Comparison of ENCODE assay signal across 1 cellular context in the genomic region with DNA sequence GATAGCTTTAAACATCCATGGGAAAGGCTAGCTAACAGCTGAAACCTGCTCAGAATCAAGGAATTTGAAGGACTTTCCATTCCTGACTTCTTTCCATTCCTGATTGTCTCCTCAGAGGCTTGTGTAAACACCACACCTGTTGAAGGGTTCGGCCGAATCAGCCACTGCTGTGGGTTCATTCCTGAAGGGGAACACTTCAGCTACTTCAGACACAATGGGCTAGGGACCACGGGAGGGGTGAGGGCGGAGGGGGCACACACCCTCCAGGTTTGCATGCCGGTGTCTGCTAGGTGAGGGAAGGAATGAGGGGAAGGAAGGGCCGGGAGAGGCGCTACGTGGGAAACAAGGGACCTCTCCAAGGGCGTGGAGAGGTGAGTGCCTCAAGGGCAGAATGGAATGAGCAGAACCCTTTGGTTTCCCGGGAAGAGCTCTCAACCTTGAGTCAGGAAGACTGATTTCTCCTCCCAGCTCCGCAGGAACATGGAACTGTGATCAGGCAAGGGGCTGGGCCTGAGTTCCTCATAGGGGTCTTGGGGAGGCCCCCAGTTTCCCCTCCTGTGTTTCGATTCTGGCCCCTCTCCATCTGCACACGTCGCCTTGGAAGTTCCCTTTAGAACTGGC.
TF ChIP-seq lines count a peak whose summit lies in the region.

No MANE protein-coding gene starts in this region.

TF ChIP-seq in WTC11, 78 proteins besides CTCF, POLR2A, EP300 and RAD21 (continued from another document):
- TF ChIP-seq ZNF512 (CRISPR knock-in tag; IDR thresholded peaks at IDR 0.05; ENCODE audit: borderline replicate concordance) (no peak), PRRX2 (CRISPR knock-in tag; IDR thresholded peaks at IDR 0.05) (no peak), JAZF1 (CRISPR knock-in tag; IDR thresholded peaks at IDR 0.05) (no peak), USF1 (CRISPR knock-in tag; IDR thresholded peaks at IDR 0.05) (no peak), ARID4B (CRISPR knock-in tag; IDR thresholded peaks at IDR 0.05; ENCODE audit: borderline replicate concordance) (no peak), TP53 (CRISPR knock-in tag; IDR thresholded peaks at IDR 0.05) (no peak), ZNF232 (CRISPR knock-in tag; IDR thresholded peaks at IDR 0.05) (no peak)
- TF ChIP-seq, protein P1, sequence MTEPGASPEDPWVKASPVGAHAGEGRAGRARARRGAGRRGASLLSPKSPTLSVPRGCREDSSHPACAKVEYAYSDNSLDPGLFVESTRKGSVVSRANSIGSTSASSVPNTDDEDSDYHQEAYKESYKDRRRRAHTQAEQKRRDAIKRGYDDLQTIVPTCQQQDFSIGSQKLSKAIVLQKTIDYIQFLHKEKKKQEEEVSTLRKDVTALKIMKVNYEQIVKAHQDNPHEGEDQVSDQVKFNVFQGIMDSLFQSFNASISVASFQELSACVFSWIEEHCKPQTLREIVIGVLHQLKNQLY (CRISPR knock-in tag; IDR thresholded peaks at IDR 0.05): no peak
- TF ChIP-seq, protein P2, sequence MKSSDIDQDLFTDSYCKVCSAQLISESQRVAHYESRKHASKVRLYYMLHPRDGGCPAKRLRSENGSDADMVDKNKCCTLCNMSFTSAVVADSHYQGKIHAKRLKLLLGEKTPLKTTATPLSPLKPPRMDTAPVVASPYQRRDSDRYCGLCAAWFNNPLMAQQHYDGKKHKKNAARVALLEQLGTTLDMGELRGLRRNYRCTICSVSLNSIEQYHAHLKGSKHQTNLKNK (CRISPR knock-in tag; IDR thresholded peaks at IDR 0.05): no peak
- TF ChIP-seq, protein P3, sequence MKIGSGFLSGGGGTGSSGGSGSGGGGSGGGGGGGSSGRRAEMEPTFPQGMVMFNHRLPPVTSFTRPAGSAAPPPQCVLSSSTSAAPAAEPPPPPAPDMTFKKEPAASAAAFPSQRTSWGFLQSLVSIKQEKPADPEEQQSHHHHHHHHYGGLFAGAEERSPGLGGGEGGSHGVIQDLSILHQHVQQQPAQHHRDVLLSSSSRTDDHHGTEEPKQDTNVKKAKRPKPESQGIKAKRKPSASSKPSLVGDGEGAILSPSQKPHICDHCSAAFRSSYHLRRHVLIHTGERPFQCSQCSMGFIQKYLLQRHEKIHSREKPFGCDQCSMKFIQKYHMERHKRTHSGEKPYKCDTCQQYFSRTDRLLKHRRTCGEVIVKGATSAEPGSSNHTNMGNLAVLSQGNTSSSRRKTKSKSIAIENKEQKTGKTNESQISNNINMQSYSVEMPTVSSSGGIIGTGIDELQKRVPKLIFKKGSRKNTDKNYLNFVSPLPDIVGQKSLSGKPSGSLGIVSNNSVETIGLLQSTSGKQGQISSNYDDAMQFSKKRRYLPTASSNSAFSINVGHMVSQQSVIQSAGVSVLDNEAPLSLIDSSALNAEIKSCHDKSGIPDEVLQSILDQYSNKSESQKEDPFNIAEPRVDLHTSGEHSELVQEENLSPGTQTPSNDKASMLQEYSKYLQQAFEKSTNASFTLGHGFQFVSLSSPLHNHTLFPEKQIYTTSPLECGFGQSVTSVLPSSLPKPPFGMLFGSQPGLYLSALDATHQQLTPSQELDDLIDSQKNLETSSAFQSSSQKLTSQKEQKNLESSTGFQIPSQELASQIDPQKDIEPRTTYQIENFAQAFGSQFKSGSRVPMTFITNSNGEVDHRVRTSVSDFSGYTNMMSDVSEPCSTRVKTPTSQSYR (CRISPR knock-in tag; IDR thresholded peaks at IDR 0.05): no peak
